Comparison of ENCODE assay signal across 8 cellular contexts in the genomic region with DNA sequence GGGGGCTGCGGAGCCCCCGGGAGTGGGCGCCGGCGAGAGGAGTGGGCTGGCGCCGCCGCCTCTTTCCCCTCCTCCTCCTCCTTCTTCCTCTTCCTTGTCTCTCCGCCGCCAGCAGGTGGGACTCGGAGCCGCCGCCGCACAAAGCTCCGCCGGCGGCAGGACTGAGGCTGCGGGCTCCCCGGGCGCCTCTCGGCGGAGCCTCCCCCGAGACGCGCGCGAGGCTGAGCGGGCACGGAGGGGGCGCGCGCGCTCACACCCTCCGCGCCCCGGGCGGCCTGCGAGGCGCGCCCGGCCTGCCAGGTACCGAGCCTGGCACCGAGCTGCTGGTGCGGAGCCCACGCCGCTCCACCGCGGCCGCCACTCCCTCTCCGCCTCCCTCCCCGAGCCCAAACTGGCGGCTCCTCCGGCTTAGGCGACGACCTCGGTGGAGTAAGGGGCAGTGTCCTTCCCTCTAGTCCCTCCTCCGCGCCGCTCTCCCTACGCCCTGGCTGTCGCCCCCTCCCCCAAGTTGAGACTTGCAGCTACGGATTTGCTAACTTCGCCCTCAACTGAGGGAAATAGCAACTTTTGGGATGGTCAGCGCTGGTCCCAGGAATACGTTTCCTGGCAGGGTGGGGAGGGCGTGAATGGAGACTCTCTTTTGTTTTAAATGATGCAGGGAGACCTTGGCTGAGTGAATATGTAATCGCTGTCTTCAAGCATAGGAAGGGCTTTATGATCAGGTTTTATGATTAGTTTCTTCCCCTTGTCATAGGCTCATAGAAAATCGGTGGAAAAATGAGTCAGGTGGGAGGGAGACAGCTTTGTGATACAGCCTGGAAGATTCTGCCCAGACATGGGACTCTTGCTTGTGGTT.
DNase-seq lines count a peak whose midpoint lies in the region; ATAC-seq, FAIRE-seq and TF ChIP-seq lines count a peak whose summit lies in the region.

No MANE protein-coding gene starts in this region.

- peaks cover 11% of the 10 kb centered on the region for H3K4me1 Mint-ChIP-seq in CD4-positive, alpha-beta T cell (ENCODE audit: low read depth)

- peaks cover 33% of the 10 kb centered on the region for H3K27me3 Mint-ChIP-seq in CD4-positive, alpha-beta T cell

- peak overlapping the region; percentile 8 for H3K27ac Mint-ChIP-seq in CD4-positive, alpha-beta T cell

- TF ChIP-seq RAD21 in SK-N-SH (IDR thresholded peaks at IDR 0.05; ENCODE audit: low read length) = no peak
- TF ChIP-seq RAD21 in GM12878 (IDR thresholded peaks at IDR 0.05; ENCODE audit: insufficient read depth, low read depth, low read length) = no peak

- ATAC-seq in CD4-positive, alpha-beta T cell (ENCODE audit: poor library complexity) = peak; percentile 73
- ATAC-seq in GM19372 (IDR thresholded peaks at IDR 0.05; ENCODE audit: low read depth, unreplicated experiment) (peak; percentile 66), HG03565 (IDR thresholded peaks at IDR 0.05; ENCODE audit: unreplicated experiment) (peak; percentile 66), GM12878 (peak; percentile 58)

- H3K27ac ChIP-seq in CD4-positive, alpha-beta T cell (ENCODE audit: low read depth, low read length) = no peak overlapping the region
- H3K27ac ChIP-seq in SK-N-SH (ENCODE audit: low read depth in 2 of 2, low read length in 1 of 2) = no peak overlapping the region
- no peak overlapping the region for H3K27ac ChIP-seq in GM12878 (ENCODE audit: control insufficient read depth, insufficient read depth)

- peaks cover 45% of the 10 kb centered on the region for H3K27me3 ChIP-seq in CD4-positive, alpha-beta T cell (ENCODE audit: control insufficient read depth, insufficient read depth, low read length)
- H3K27me3 ChIP-seq in SK-N-SH (ENCODE audit: insufficient read depth) (peaks cover 36% of the 10 kb centered on the region), GM12878 (replicated peaks in 1 of 2; ENCODE audit: control insufficient read depth in 2 of 2, insufficient read depth in 2 of 2, low read length in 1 of 2) (peaks cover 14 to 17% of the 10 kb centered on the region in 2 experiments)

- H3K9me3 Mint-ChIP-seq in CD4-positive, alpha-beta T cell = no peaks in the 10 kb centered on the region

- POLR2A ChIA-PET in CD4-positive, alpha-beta T cell (lab: Charles Lee) = interaction anchor here (0.8 to 1.3 kb wide), 2 partner anchors 10 to 199 kb away, joined by 3 to 16 read pairs; partner anchors contain the start of gene CAND1
- POLR2A ChIA-PET in SK-N-SH (lab: Yijun Ruan, JAX) (no interaction called here), GM12878 (lab: Charles Lee) (no interaction called here)

- in situ Hi-C loops in GM12878 (cut with MboI) = no loop called here

- H3K9me2 ChIP-seq in SK-N-SH = no peaks in the 10 kb centered on the region

- peak overlapping the region; percentile 45 to 60 for H3K4me3 ChIP-seq in SK-N-SH (ENCODE audit: low read depth in 2 of 2, low read length in 1 of 2)
- H3K4me3 ChIP-seq in GM12878 = peak overlapping the region; percentile 47; the same call in 1 of the 2 replicates

- no peak overlapping the region for H2AFZ ChIP-seq in SK-N-SH (ENCODE audit: low read depth)
- H2AFZ ChIP-seq in GM12878 (ENCODE audit: control insufficient read depth, low read depth, low read length) = no peak overlapping the region

- CTCF ChIA-PET in CD4-positive, alpha-beta T cell (lab: Charles Lee) = no interaction called here
- CTCF ChIA-PET in SK-N-SH (lab: Yijun Ruan, JAX) = interaction anchor here (1.0 to 2.1 kb wide), 3 partner anchors 9 to 60 kb away, joined by 3 to 6 read pairs (median 4); no protein-coding TSS in a partner anchor
- CTCF ChIA-PET in GM12878 (lab: Yijun Ruan, JAX) = no interaction called here

- peaks cover 8% of the 10 kb centered on the region for H3K36me3 Mint-ChIP-seq in CD4-positive, alpha-beta T cell (ENCODE audit: low read depth)

- H3K4me1 ChIP-seq in SK-N-SH (ENCODE audit: control insufficient read depth in 1 of 2, insufficient read depth in 2 of 2, low read depth in 1 of 2, low read length in 1 of 2) (peaks cover 0 to 4% of the 10 kb centered on the region in 2 experiments; a peak in 1 of 4 replicates), GM12878 (ENCODE audit: control insufficient read depth, insufficient read depth, low read length) (no peaks in the 10 kb centered on the region)

- H3K4me2 ChIP-seq in SK-N-SH = peak overlapping the region; percentile 72
- H3K4me2 ChIP-seq in GM12878 (ENCODE audit: control insufficient read depth, insufficient read depth) = peak overlapping the region; percentile 71; the same call in 1 of the 2 replicates

- no TSS peak for BruUV-seq in GM12878 (replicated peaks; lab: Mats Ljungman, UMichigan)

- RAD21 ChIA-PET in GM12878 (lab: Charles Lee; ENCODE audit: unreplicated experiment) = no interaction called here

- intact Hi-C loops in CD4-positive, alpha-beta T cell (cut with DNase I, micrococcal nuclease) = loop anchor here in 1 of 2 experiments (10.0 kb wide), 1 partner anchor 195 kb away; the partner anchor contains the start of gene CAND1
- intact Hi-C loops in GM12878 (cut with micrococcal nuclease; ENCODE audit: unreplicated experiment) = no loop called here
- intact Hi-C loops in posterior vena cava (cut with DNase I) = no loop called here

- H3K4me3 Mint-ChIP-seq in CD4-positive, alpha-beta T cell = peak overlapping the region; percentile 87

- H3K9me3 ChIP-seq in CD4-positive, alpha-beta T cell (ENCODE audit: control insufficient read depth, low read length) = no peaks in the 10 kb centered on the region
- no peaks in the 10 kb centered on the region for H3K9me3 ChIP-seq in SK-N-SH
- no peaks in the 10 kb centered on the region for H3K9me3 ChIP-seq in GM12878 (replicated peaks; ENCODE audit: control insufficient read depth, insufficient read depth, low read length)

- TF ChIP-seq EP300 in SK-N-SH (IDR thresholded peaks at IDR 0.05; ENCODE audit: borderline replicate concordance in 1 of 2, low read depth in 1 of 2, low read length in 1 of 2) (no peak), GM12878 (IDR thresholded peaks at IDR 0.05; ENCODE audit: borderline replicate concordance in 1 of 2, control insufficient read depth in 1 of 2, low read depth in 2 of 2, low read length in 2 of 2) (no peak)

- H4K20me1 ChIP-seq in SK-N-SH (ENCODE audit: insufficient read depth) = no peaks in the 10 kb centered on the region
- H4K20me1 ChIP-seq in GM12878 (ENCODE audit: control insufficient read depth, insufficient read depth) = no peaks in the 10 kb centered on the region

- H3F3A ChIP-seq in SK-N-SH (replicated peaks; ENCODE audit: insufficient read depth) = no peaks in the 10 kb centered on the region

- H3K9ac ChIP-seq in SK-N-SH (no peak overlapping the region), GM12878 (ENCODE audit: control insufficient read depth, insufficient read depth, low read length) (no peak overlapping the region)

- no peak for TF ChIP-seq CTCF in CD4-positive, alpha-beta T cell (IDR thresholded peaks at IDR 0.05)
- TF ChIP-seq CTCF in SK-N-SH (IDR thresholded peaks at IDR 0.05) (no peak), GM12878 (IDR thresholded peaks at IDR 0.05 in 2 of 3, conservative IDR thresholded peaks at IDR 0.05 in 1 of 3; ENCODE audit: control insufficient read depth in 2 of 3, extremely low read depth in 1 of 3, insufficient read depth in 1 of 3, low read depth in 3 of 3, low read length in 3 of 3) (no peak)

- WGBS in SK-N-SH (ENCODE audit: low lambda C conversion rate) = 14% methylated on average over 25 of the region's 68 CpGs
- 7% methylated on average over 41 of the region's 68 CpGs for WGBS in GM12878 (ENCODE audit: insufficient coverage, insufficient replicate concordance, low lambda C conversion rate, missing lambda C conversion rate)

- FAIRE-seq in GM12878 (lab: Jason Lieb, UNC) = no peak

- H3K79me2 ChIP-seq in SK-N-SH (ENCODE audit: insufficient read depth) = no peaks in the 10 kb centered on the region
- no peaks in the 10 kb centered on the region for H3K79me2 ChIP-seq in GM12878 (ENCODE audit: control insufficient read depth, insufficient read depth, low read length)

- TF ChIP-seq POLR2A in GM12878 (IDR thresholded peaks at IDR 0.05; ENCODE audit: low read depth, low read length) = no peak

- SMC1A ChIA-PET in GM12878 (lab: Charles Lee; ENCODE audit: uncharacterized antibody, unreplicated experiment) = no interaction called here

- H3K36me3 ChIP-seq in SK-N-SH (replicated peaks in 1 of 2; ENCODE audit: control insufficient read depth in 1 of 2, insufficient read depth in 2 of 2, low read length in 1 of 2) (no peaks in the 10 kb centered on the region), GM12878 (ENCODE audit: control insufficient read depth in 2 of 2, insufficient read depth in 2 of 2, low read length in 1 of 2) (no peaks in the 10 kb centered on the region)

- DNase-seq in CD4-positive, alpha-beta T cell = peak in 9 of 10 experiments; percentile 19 to 50 (median 28)
- DNase-seq in SK-N-SH = peak; percentile 64
- no peak for DNase-seq in GM12878 (ENCODE audit: low read depth, low spot score)
- DNase-seq in islet precursor cell = peak; percentile 88
- DNase-seq in stimulated activated CD4-positive, alpha-beta T cell treated with anti-CD3 and anti-CD28 coated beads, Interleukin-1b, Interleukin-23, amount 100 ng/mL, for 4 hours (ENCODE audit: low read depth in 2 of 2) = peak; percentile 11 to 34
- no peak for DNase-seq in posterior vena cava (ENCODE audit: low spot score)

TF ChIP-seq in SK-N-SH, 30 proteins besides CTCF, POLR2A, EP300 and RAD21 (continues in another document):
- TF ChIP-seq YY1 (IDR thresholded peaks at IDR 0.05; ENCODE audit: low read depth) (no peak), SMC3 (IDR thresholded peaks at IDR 0.05; ENCODE audit: low read depth, low read length) (no peak), FOSL2 (IDR thresholded peaks at IDR 0.05; ENCODE audit: borderline replicate concordance, low read depth) (no peak), JUND (IDR thresholded peaks at IDR 0.05) (no peak), TAF1 (IDR thresholded peaks at IDR 0.05; ENCODE audit: borderline replicate concordance, low read depth, low read length) (no peak)

TF ChIP-seq in GM12878, 131 proteins besides CTCF, POLR2A, EP300 and RAD21 (continues in another document):
- TF ChIP-seq SUZ12 (IDR thresholded peaks at IDR 0.05; ENCODE audit: unreplicated experiment) = peak; percentile 83
- no peak for TF ChIP-seq JUNB (IDR thresholded peaks at IDR 0.05)
- TF ChIP-seq ZNF384 (IDR thresholded peaks at IDR 0.05; ENCODE audit: borderline replicate concordance, low read depth, low read length) = no peak
- TF ChIP-seq NR2C1 (IDR thresholded peaks at IDR 0.05) = no peak
- TF ChIP-seq CEBPB (IDR thresholded peaks at IDR 0.05; ENCODE audit: borderline replicate concordance in 1 of 2, low read depth in 2 of 2, low read length in 2 of 2) = no peak
- no peak for TF ChIP-seq STAT1 (conservative IDR thresholded peaks at IDR 0.05)

Comparison
In these comparisons a context has a peak if more than half of its experiments do, and no peak if none do; other contexts are left out.
1. DNase-seq: peak in CD4-positive, alpha-beta T cell (9 of 10), SK-N-SH (single experiment), islet precursor cell (single experiment) and stimulated activated CD4-positive, alpha-beta T cell treated with anti-CD3 and anti-CD28 coated beads, Interleukin-1b, Interleukin-23, amount 100 ng/mL, for 4 hours (2 of 2); none in GM12878 (single experiment) and posterior vena cava (single experiment).
2. Peak in every context shown above with its lines, with median percentiles within 50 percentile points of each other: ATAC-seq.